In genomic region chr5:172956228-172956627, GRCh38 we compare ENCODE assay signal across 1 cellular context.
TF ChIP-seq lines count a peak whose summit lies in the region.

No MANE protein-coding gene starts in this region.

TF ChIP-seq in A549, 52 proteins besides CTCF, POLR2A, EP300 and RAD21 (continued from another document):
- TF ChIP-seq REST (IDR thresholded peaks at IDR 0.05) = no peak
- no peak for TF ChIP-seq CHD4 (IDR thresholded peaks at IDR 0.05; ENCODE audit: borderline replicate concordance)
- no peak for TF ChIP-seq ESRRA (IDR thresholded peaks at IDR 0.05; ENCODE audit: borderline replicate concordance, low read length)
- TF ChIP-seq, protein P1, sequence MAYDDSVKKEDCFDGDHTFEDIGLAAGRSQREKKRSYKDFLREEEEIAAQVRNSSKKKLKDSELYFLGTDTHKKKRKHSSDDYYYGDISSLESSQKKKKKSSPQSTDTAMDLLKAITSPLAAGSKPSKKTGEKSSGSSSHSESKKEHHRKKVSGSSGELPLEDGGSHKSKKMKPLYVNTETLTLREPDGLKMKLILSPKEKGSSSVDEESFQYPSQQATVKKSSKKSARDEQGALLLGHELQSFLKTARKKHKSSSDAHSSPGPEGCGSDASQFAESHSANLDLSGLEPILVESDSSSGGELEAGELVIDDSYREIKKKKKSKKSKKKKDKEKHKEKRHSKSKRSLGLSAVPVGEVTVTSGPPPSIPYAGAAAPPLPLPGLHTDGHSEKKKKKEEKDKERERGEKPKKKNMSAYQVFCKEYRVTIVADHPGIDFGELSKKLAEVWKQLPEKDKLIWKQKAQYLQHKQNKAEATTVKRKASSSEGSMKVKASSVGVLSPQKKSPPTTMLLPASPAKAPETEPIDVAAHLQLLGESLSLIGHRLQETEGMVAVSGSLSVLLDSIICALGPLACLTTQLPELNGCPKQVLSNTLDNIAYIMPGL (CRISPR knock-in tag; IDR thresholded peaks at IDR 0.05; ENCODE audit: borderline replicate concordance) = no peak
- peak; percentile 51; the same call in 1 of the 2 replicates for TF ChIP-seq HDAC2 (IDR thresholded peaks at IDR 0.05)
- TF ChIP-seq JUN (IDR thresholded peaks at IDR 0.05) = no peak
- TF ChIP-seq GATA3 (IDR thresholded peaks at IDR 0.05; ENCODE audit: borderline replicate concordance) = no peak
- 0 out of 2 replicates have a peak, but pooled peaks have one; percentile 58 for TF ChIP-seq RCOR1 (IDR thresholded peaks at IDR 0.05; ENCODE audit: low read depth, low read length)
- no peak for TF ChIP-seq SMC3 (IDR thresholded peaks at IDR 0.05)
